31 cellular contexts compared by ENCODE assay signal in the genomic region with DNA sequence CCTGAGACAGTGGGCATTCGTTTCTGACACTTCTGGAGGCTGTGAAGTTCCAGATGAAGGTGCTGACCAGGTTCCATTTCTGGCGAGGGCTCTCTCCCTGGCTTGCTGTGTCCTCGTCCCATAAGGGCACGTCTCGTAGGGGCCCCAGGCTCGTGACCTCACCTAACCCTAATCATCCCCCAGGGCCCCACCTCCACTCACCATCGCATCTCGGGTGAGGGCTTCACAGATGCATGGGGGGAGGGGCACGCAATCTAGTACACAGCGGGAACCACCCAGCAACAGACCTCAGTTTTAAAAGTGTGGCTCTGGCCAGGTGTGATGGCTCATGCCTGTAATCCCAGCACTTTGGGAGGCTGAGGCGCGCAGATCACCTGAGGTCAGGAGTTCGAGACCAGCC. TPM values are rescaled to one million over a fixed set of nuclear protein-coding genes. Genes with fewer than 3 reads are reported as not detected.
"Had no signal": no experiment of that assay in that cellular context is flagged by ENCODE, and none has a peak within 500 bp of the region (broad histone marks: within the 10 kb centered on the region; RNA-seq: fewer than 3 reads in every experiment).

No MANE protein-coding gene starts in this region.

- H3K4me3 Mint-ChIP-seq: activated B cell treated with CpG ODN at 0.5 μM for 24 hours; activated CD4-positive, alpha-beta T cell treated with anti-CD3 and anti-CD28 coated beads, Interleukin-2, amount 10 ng/mL, durations not matched to agents 24 days and 14 days; activated CD8-positive, alpha-beta memory T cell treated with anti-CD3 and anti-CD28 coated beads, Interleukin-2, amount 10 ng/mL, durations not matched to agents 7 days and 5 days; T-helper 17 cell had no signal

- H3K27me3 Mint-ChIP-seq: activated CD4-positive, alpha-beta T cell treated with anti-CD3 and anti-CD28 coated beads, Interleukin-2, amount 10 ng/mL, durations not matched to agents 24 days and 14 days had no signal

- DNase-seq: activated B cell treated with CpG ODN at 0.5 μM for 24 hours; activated CD4-positive, alpha-beta T cell treated with anti-CD3 and anti-CD28 coated beads for 1 hour; activated CD4-positive, alpha-beta T cell treated with anti-CD3 and anti-CD28 coated beads, Interleukin-2, amount 10 ng/mL, durations not matched to agents 24 days and 14 days; activated CD4-positive, alpha-beta T cell treated with anti-CD3 and anti-CD28 coated beads, Interleukin-2, amount 50 U/mL, for 48 hours; activated CD8-positive, alpha-beta memory T cell treated with anti-CD3 and anti-CD28 coated beads, Interleukin-2, amount 10 ng/mL, durations not matched to agents 7 days and 5 days; activated effector memory CD4-positive, alpha-beta T cell treated with Interleukin-2 at 50 U/mL for 16 hours; activated naive CD4-positive, alpha-beta T cell; activated naive CD8-positive, alpha-beta T cell treated with anti-CD3 and anti-CD28 coated beads for 36 hours; activated T-cell treated with anti-CD3 and anti-CD28 coated beads, Interleukin-2, amount 50 U/mL, for 24 hours; brain microvascular endothelial cell; NCI-H1092 treated with DMSO at 0.1 percent for 48 hours; NCI-H1417 treated with DMSO at 0.1 percent for 48 hours; NCI-H1694; NCI-H2029; NCI-H2107; NCI-H2171 treated with DMSO at 0.1 percent for 48 hours; NCI-H226; NCI-H526; NCI-H774; NK-92 treated with Interleukin-12 subunit alpha and Interleukin-12 subunit beta, amount 100 ng/mL, for 24 hours; OCI-M1; RPMI8226; SHP77 treated with DMSO at 0.1 percent for 48 hours; T-helper 17 cell; T-helper 9 cell had no signal

- H3K27me3 ChIP-seq: brain microvascular endothelial cell had no signal

- H3K4me1 Mint-ChIP-seq: activated B cell treated with CpG ODN at 0.5 μM for 24 hours; activated CD8-positive, alpha-beta memory T cell treated with anti-CD3 and anti-CD28 coated beads, Interleukin-2, amount 10 ng/mL, durations not matched to agents 7 days and 5 days had no signal

- H3K36me3 ChIP-seq: brain microvascular endothelial cell had no signal

- H3K9me3 Mint-ChIP-seq: activated naive CD8-positive, alpha-beta T cell treated with anti-CD3 and anti-CD28 coated beads for 36 hours had no signal

- H3K27ac Mint-ChIP-seq: activated B cell treated with CpG ODN at 0.5 μM for 24 hours; activated CD4-positive, alpha-beta T cell treated with anti-CD3 and anti-CD28 coated beads, Interleukin-2, amount 10 ng/mL, durations not matched to agents 24 days and 14 days; activated CD8-positive, alpha-beta memory T cell treated with anti-CD3 and anti-CD28 coated beads, Interleukin-2, amount 10 ng/mL, durations not matched to agents 7 days and 5 days; activated naive CD8-positive, alpha-beta T cell treated with anti-CD3 and anti-CD28 coated beads for 36 hours; activated T-cell treated with anti-CD3 and anti-CD28 coated beads, Interleukin-2, amount 50 U/mL, for 24 hours; activated T-helper 1 cell treated with anti-CD3 and anti-CD28 coated beads, Interleukin-12 subunit alpha, Interleukin-12 subunit beta, Interleukin-2, Interleukin-4 antibody, amounts not matched to agents 30 ng/mL and 10 ng/mL and 1 ng/mL, durations not matched to agents 14 hours and 24 hours and 36 hours; T-helper 17 cell had no signal

- H3K27ac ChIP-seq: brain microvascular endothelial cell, KMS-11 had no signal

- H3K36me3 Mint-ChIP-seq: activated CD8-positive, alpha-beta memory T cell treated with anti-CD3 and anti-CD28 coated beads, Interleukin-2, amount 10 ng/mL, durations not matched to agents 7 days and 5 days; activated naive CD8-positive, alpha-beta T cell treated with anti-CD3 and anti-CD28 coated beads for 36 hours had no signal

- ATAC-seq: activated CD8-positive, alpha-beta memory T cell treated with anti-CD3 and anti-CD28 coated beads, Interleukin-2, amount 10 ng/mL, durations not matched to agents 7 days and 5 days; Panc1; T-helper 17 cell had no signal

RNA-seq across cellular contexts. Expression of a gene that starts 22.1 kb away (rescaled TPM):
- total RNA-seq: MCF 10A, NCI-H460, SK-MEL-5 had no signal

RNA-seq across cellular contexts. Expression of a gene that starts 41.5 kb away (rescaled TPM):
- total RNA-seq: MCF 10A, NCI-H460, SK-MEL-5 had no signal
